ENCODE assay signal across 1 cellular context in the genomic region with DNA sequence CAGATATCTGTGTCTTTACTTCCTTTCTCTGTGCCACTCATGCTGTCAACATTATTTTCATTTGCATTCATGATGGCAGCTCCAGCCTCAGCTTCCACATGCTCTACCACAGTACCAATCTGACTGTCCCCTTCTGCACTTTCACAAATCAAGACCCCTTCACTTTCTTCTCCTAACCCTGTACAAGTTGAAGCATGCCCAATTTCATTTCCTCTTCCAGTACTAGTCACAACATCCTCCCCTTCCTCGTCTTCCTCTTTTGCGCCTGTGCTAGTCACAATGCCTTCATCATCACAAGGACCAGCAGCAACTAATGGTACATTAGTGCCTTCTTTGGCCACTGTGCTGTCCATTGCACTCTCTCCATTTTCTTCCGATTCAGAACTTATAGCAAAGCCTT.
TF ChIP-seq lines count a peak whose summit lies in the region.

No MANE protein-coding gene starts in this region.

TF ChIP-seq in GM23338, 12 proteins besides CTCF, POLR2A, EP300 and RAD21 (continued from another document):
- TF ChIP-seq, protein P1, sequence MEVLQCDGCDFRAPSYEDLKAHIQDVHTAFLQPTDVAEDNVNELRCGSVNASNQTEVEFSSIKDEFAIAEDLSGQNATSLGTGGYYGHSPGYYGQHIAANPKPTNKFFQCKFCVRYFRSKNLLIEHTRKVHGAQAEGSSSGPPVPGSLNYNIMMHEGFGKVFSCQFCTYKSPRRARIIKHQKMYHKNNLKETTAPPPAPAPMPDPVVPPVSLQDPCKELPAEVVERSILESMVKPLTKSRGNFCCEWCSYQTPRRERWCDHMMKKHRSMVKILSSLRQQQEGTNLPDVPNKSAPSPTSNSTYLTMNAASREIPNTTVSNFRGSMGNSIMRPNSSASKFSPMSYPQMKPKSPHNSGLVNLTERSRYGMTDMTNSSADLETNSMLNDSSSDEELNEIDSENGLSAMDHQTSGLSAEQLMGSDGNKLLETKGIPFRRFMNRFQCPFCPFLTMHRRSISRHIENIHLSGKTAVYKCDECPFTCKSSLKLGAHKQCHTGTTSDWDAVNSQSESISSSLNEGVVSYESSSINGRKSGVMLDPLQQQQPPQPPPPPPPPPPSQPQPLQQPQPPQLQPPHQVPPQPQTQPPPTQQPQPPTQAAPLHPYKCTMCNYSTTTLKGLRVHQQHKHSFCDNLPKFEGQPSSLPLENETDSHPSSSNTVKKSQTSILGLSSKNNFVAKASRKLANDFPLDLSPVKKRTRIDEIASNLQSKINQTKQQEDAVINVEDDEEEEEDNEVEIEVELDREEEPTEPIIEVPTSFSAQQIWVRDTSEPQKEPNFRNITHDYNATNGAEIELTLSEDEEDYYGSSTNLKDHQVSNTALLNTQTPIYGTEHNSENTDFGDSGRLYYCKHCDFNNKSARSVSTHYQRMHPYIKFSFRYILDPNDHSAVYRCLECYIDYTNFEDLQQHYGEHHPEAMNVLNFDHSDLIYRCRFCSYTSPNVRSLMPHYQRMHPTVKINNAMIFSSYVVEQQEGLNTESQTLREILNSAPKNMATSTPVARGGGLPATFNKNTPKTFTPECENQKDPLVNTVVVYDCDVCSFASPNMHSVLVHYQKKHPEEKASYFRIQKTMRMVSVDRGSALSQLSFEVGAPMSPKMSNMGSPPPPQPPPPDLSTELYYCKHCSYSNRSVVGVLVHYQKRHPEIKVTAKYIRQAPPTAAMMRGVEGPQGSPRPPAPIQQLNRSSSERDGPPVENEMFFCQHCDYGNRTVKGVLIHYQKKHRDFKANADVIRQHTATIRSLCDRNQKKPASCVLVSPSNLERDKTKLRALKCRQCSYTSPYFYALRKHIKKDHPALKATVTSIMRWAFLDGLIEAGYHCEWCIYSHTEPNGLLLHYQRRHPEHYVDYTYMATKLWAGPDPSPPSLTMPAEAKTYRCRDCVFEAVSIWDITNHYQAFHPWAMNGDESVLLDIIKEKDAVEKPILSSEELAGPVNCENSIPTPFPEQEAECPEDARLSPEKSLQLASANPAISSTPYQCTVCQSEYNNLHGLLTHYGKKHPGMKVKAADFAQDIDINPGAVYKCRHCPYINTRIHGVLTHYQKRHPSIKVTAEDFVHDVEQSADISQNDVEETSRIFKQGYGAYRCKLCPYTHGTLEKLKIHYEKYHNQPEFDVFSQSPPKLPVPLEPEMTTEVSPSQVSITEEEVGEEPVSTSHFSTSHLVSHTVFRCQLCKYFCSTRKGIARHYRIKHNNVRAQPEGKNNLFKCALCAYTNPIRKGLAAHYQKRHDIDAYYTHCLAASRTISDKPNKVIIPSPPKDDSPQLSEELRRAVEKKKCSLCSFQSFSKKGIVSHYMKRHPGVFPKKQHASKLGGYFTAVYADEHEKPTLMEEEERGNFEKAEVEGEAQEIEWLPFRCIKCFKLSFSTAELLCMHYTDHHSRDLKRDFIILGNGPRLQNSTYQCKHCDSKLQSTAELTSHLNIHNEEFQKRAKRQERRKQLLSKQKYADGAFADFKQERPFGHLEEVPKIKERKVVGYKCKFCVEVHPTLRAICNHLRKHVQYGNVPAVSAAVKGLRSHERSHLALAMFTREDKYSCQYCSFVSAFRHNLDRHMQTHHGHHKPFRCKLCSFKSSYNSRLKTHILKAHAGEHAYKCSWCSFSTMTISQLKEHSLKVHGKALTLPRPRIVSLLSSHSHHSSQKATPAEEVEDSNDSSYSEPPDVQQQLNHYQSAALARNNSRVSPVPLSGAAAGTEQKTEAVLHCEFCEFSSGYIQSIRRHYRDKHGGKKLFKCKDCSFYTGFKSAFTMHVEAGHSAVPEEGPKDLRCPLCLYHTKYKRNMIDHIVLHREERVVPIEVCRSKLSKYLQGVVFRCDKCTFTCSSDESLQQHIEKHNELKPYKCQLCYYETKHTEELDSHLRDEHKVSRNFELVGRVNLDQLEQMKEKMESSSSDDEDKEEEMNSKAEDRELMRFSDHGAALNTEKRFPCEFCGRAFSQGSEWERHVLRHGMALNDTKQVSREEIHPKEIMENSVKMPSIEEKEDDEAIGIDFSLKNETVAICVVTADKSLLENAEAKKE (CRISPR knock-in tag; IDR thresholded peaks at IDR 0.05) = no peak
- TF ChIP-seq ZNF331 (CRISPR knock-in tag; IDR thresholded peaks at IDR 0.05; ENCODE audit: low read depth) (no peak), NANOG (IDR thresholded peaks at IDR 0.05; ENCODE audit: borderline replicate concordance) (no peak), ZNF114 (CRISPR knock-in tag; IDR thresholded peaks at IDR 0.05) (no peak), CREB1 (CRISPR knock-in tag; IDR thresholded peaks at IDR 0.05; ENCODE audit: low read depth) (no peak)
- TF ChIP-seq, protein P2, sequence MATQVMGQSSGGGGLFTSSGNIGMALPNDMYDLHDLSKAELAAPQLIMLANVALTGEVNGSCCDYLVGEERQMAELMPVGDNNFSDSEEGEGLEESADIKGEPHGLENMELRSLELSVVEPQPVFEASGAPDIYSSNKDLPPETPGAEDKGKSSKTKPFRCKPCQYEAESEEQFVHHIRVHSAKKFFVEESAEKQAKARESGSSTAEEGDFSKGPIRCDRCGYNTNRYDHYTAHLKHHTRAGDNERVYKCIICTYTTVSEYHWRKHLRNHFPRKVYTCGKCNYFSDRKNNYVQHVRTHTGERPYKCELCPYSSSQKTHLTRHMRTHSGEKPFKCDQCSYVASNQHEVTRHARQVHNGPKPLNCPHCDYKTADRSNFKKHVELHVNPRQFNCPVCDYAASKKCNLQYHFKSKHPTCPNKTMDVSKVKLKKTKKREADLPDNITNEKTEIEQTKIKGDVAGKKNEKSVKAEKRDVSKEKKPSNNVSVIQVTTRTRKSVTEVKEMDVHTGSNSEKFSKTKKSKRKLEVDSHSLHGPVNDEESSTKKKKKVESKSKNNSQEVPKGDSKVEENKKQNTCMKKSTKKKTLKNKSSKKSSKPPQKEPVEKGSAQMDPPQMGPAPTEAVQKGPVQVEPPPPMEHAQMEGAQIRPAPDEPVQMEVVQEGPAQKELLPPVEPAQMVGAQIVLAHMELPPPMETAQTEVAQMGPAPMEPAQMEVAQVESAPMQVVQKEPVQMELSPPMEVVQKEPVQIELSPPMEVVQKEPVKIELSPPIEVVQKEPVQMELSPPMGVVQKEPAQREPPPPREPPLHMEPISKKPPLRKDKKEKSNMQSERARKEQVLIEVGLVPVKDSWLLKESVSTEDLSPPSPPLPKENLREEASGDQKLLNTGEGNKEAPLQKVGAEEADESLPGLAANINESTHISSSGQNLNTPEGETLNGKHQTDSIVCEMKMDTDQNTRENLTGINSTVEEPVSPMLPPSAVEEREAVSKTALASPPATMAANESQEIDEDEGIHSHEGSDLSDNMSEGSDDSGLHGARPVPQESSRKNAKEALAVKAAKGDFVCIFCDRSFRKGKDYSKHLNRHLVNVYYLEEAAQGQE (IDR thresholded peaks at IDR 0.05; ENCODE audit: unreplicated experiment) = no peak
